ENCODE assay signal across 26 cellular contexts in the genomic region with DNA sequence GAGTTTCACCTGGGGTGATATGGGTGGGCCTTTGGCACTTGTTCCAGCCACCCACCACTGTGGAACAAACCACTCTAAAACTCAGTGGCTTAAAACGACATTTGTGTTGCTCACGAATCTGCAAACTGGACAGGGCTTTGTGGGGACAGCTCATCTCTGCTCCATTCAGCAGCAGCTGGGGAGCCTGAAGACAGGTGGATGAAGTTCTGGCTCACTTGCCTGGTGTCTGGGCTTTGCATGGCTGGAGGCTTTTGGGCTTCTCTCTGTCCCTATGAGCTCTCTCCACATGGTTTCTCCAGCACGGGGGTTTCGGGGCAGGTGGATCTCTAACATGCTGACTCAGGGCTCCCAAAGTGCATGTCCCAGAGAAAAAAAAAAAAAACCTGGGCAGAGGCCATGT.
"Had no signal": no experiment of that assay in that cellular context is flagged by ENCODE, and none has a peak within 500 bp of the region (broad histone marks: within the 10 kb centered on the region; RNA-seq: fewer than 3 reads in every experiment).

No MANE protein-coding gene starts in this region.

- H3K4me1 ChIP-seq: parathyroid adenoma, psoas muscle, spleen, suprapubic skin, tibial nerve, uterus had no signal

- H3K4me3 ChIP-seq: lung, mucosa of descending colon, psoas muscle, spleen, suprapubic skin, thoracic aorta, tibial nerve, uterus had no signal

- H3K4me1 Mint-ChIP-seq: naive thymus-derived CD8-positive, alpha-beta T cell; neural crest cell; stimulated activated effector memory CD8-positive, alpha-beta T cell treated with anti-CD3 and anti-CD28 coated beads, Interleukin-12 subunit alpha, Interleukin-12 subunit beta, amount 100 ng/mL, for 72 hours had no signal

- H3K9me3 Mint-ChIP-seq: stimulated activated effector memory CD8-positive, alpha-beta T cell treated with anti-CD3 and anti-CD28 coated beads, Interleukin-12 subunit alpha, Interleukin-12 subunit beta, amount 100 ng/mL, for 72 hours; stimulated activated naive CD8-positive, alpha-beta T cell treated with anti-CD3 and anti-CD28 coated beads, Interleukin-15, Interleukin-2, amounts not matched to agents 100 ng/mL and 50 ng/mL, for 24 hours had no signal

- H3K27ac ChIP-seq: parathyroid adenoma, psoas muscle, spleen, suprapubic skin, thoracic aorta, tibial nerve, uterus had no signal

- DNase-seq: hippocampal formation; kidney glomerular epithelial cell; left cardiac atrium; mesendoderm; midbrain; mucosa of descending colon; naive thymus-derived CD8-positive, alpha-beta T cell; nucleus accumbens; psoas muscle; small intestine; spleen; stimulated activated CD4-positive, alpha-beta T cell treated with anti-CD3 and anti-CD28 coated beads, Interleukin-4, amount 100 ng/mL, for 24 hours; stimulated activated naive CD4-positive, alpha-beta T cell; uterus had no signal

- H3K27me3 ChIP-seq: suprapubic skin, tibial nerve, uterus had no signal

- H3K9me3 ChIP-seq: mucosa of descending colon, psoas muscle, spleen, suprapubic skin, thoracic aorta, uterus had no signal

- H3K4me3 Mint-ChIP-seq: naive thymus-derived CD8-positive, alpha-beta T cell; nephron; neural crest cell; stimulated activated effector memory CD8-positive, alpha-beta T cell treated with anti-CD3 and anti-CD28 coated beads, Interleukin-12 subunit alpha, Interleukin-12 subunit beta, amount 100 ng/mL, for 72 hours; stimulated activated naive CD8-positive, alpha-beta T cell treated with anti-CD3 and anti-CD28 coated beads, Interleukin-15, Interleukin-2, amounts not matched to agents 100 ng/mL and 50 ng/mL, for 24 hours; type B pancreatic cell had no signal

- H3K27ac Mint-ChIP-seq: naive thymus-derived CD8-positive, alpha-beta T cell; nephron; stimulated activated effector memory CD8-positive, alpha-beta T cell treated with anti-CD3 and anti-CD28 coated beads, Interleukin-12 subunit alpha, Interleukin-12 subunit beta, amount 100 ng/mL, for 72 hours; stimulated activated naive CD8-positive, alpha-beta T cell treated with anti-CD3 and anti-CD28 coated beads, Interleukin-15, Interleukin-2, amounts not matched to agents 100 ng/mL and 50 ng/mL, for 24 hours; type B pancreatic cell had no signal

- H3K36me3 ChIP-seq: spleen, suprapubic skin, thoracic aorta, tibial nerve, uterus had no signal

- H3K9ac ChIP-seq: parathyroid adenoma had no signal

- H3K36me3 Mint-ChIP-seq: naive thymus-derived CD8-positive, alpha-beta T cell; stimulated activated effector memory CD8-positive, alpha-beta T cell treated with anti-CD3 and anti-CD28 coated beads, Interleukin-12 subunit alpha, Interleukin-12 subunit beta, amount 100 ng/mL, for 72 hours; type B pancreatic cell had no signal

- ATAC-seq: left cardiac atrium; left lobe of liver; mucosa of descending colon; naive thymus-derived CD8-positive, alpha-beta T cell; psoas muscle; sciatic nerve; stimulated activated effector memory CD8-positive, alpha-beta T cell treated with anti-CD3 and anti-CD28 coated beads, Interleukin-12 subunit alpha, Interleukin-12 subunit beta, amount 100 ng/mL, for 72 hours had no signal
